In genomic region chr1:158049867-158050266, GRCh38 we compare ENCODE assay signal across 19 cellular contexts. TPM values are rescaled to one million over a fixed set of nuclear protein-coding genes. Genes with fewer than 3 reads are reported as not detected.
DNase-seq lines count a peak whose midpoint lies in the region; ATAC-seq, FAIRE-seq and TF ChIP-seq lines count a peak whose summit lies in the region.
"Had no signal": no experiment of that assay in that cellular context is flagged by ENCODE, and none has a peak within 500 bp of the region (broad histone marks: within the 10 kb centered on the region; RNA-seq: fewer than 3 reads in every experiment).

No MANE protein-coding gene starts in this region.

- no peak overlapping the region for H2BK15ac ChIP-seq in IMR-90 (ENCODE audit: low read depth, low read length)

- H3K36me3 Mint-ChIP-seq in astrocyte (ENCODE audit: low read depth, unreplicated experiment), result peaks cover 26% of the 10 kb centered on the region
- H3K36me3 Mint-ChIP-seq: CD8-positive, alpha-beta T cell had no signal

- no peak overlapping the region for H3K4me3 ChIP-seq in IMR-90 (ENCODE audit: insufficient read depth, low read depth, low read length)
- no peak overlapping the region for H3K4me3 ChIP-seq in astrocyte (ENCODE audit: insufficient read depth, low read depth, low read length)
- H3K4me3 ChIP-seq in fibroblast of pulmonary artery (replicated peaks; ENCODE audit: low read depth, low read length), result no peak overlapping the region
- H3K4me3 ChIP-seq: BLaER1, GM23338 had no signal

- peaks cover 89% of the 10 kb centered on the region for H3K79me2 ChIP-seq in astrocyte (ENCODE audit: insufficient read depth, low read length)

- peaks cover 15% of the 10 kb centered on the region for H3K4me1 ChIP-seq in IMR-90 (ENCODE audit: control insufficient read depth, insufficient read depth, low read length)
- H3K4me1 ChIP-seq in astrocyte (ENCODE audit: insufficient read depth, low read length), result peaks cover 17% of the 10 kb centered on the region

- H4K20me1 ChIP-seq in IMR-90 (ENCODE audit: insufficient read depth, low read length), result peaks cover 94% of the 10 kb centered on the region
- H4K20me1 ChIP-seq in astrocyte (ENCODE audit: insufficient read depth, low read length), result peaks cover 97% of the 10 kb centered on the region

- no peak overlapping the region for H4K5ac ChIP-seq in IMR-90 (ENCODE audit: low read depth, low read length)

- TF ChIP-seq RAD21 in IMR-90 (IDR thresholded peaks at IDR 0.05; ENCODE audit: low read length), result no peak

- H3K27me3 ChIP-seq in IMR-90 (ENCODE audit: control insufficient read depth, insufficient read depth, low read length) (no peaks in the 10 kb centered on the region), astrocyte (ENCODE audit: insufficient read depth, low read length) (no peaks in the 10 kb centered on the region)
- H3K27me3 ChIP-seq: BLaER1 had no signal

- no peak overlapping the region for H2BK20ac ChIP-seq in IMR-90 (ENCODE audit: low read depth, low read length)

- no peak overlapping the region for H2BK5ac ChIP-seq in IMR-90 (ENCODE audit: low read depth, low read length, poor library complexity, severe bottlenecking)

- no peak overlapping the region for H3K18ac ChIP-seq in IMR-90 (ENCODE audit: low read depth, low read length)

- CTCF ChIA-PET in IMR-90 (lab: Yijun Ruan, JAX), result no interaction called here

- no peaks in the 10 kb centered on the region for H3K27me3 Mint-ChIP-seq in astrocyte (ENCODE audit: low read depth, unreplicated experiment)

- H2AK9ac ChIP-seq in IMR-90 (replicated peaks; ENCODE audit: low read depth, low read length, poor library complexity), result no peak overlapping the region

- no peak overlapping the region for H3K27ac ChIP-seq in IMR-90 (ENCODE audit: insufficient read depth, low read length)
- no peak overlapping the region for H3K27ac ChIP-seq in astrocyte (ENCODE audit: low read depth, low read length)
- H3K27ac ChIP-seq: BLaER1, HL-60 had no signal

- peaks cover 68 to 93% of the 10 kb centered on the region in 2 experiments for H3K79me1 ChIP-seq in IMR-90 (ENCODE audit: low read depth in 1 of 2, low read length in 2 of 2)

- intact Hi-C loops in IMR-90 (cut with micrococcal nuclease), result no loop called here

- H3K4me1 Mint-ChIP-seq in astrocyte (ENCODE audit: low read depth, unreplicated experiment), result peaks cover 44% of the 10 kb centered on the region

- H3K9me3 ChIP-seq in IMR-90 (ENCODE audit: control insufficient read depth, insufficient read depth, low read length) (no peaks in the 10 kb centered on the region), astrocyte (ENCODE audit: insufficient read depth, low read depth, low read length) (no peaks in the 10 kb centered on the region)
- H3K9me3 ChIP-seq: BLaER1 had no signal

- POLR2A ChIA-PET in IMR-90 (lab: Charles Lee; ENCODE audit: unreplicated experiment), result no interaction called here

- DNase-seq in IMR-90 (peak; percentile 65), astrocyte (ENCODE audit: low read depth) (peak; percentile 80), fibroblast of pulmonary artery (ENCODE audit: low read depth) (peak; percentile 49), stromal cell of bone marrow (ENCODE audit: low read depth) (peak; percentile 21), SHP77 (lab: John Stamatoyannopoulos, UW) (no peak), NCI-H2196 treated with DMSO at 0.1 percent for 48 hours (lab: John Stamatoyannopoulos, UW; ENCODE audit: unreplicated experiment) (no peak), frontal cortex (ENCODE audit: low spot score in 2 of 2) (no peak)
- DNase-seq: CD8-positive, alpha-beta T cell; NCI-H1105 treated with DMSO at 0.1 percent for 48 hours; NCI-H1694 treated with DMSO at 0.1 percent for 48 hours; NCI-H2107; NCI-H446 treated with DMSO at 0.1 percent for 48 hours; NCI-H748 treated with DMSO at 0.1 percent for 48 hours; OCI-M1 had no signal

- H3K4ac ChIP-seq in IMR-90 (ENCODE audit: low read depth, low read length), result no peak overlapping the region

- FAIRE-seq in astrocyte (lab: Jason Lieb, UNC), result no peak
- no peak for FAIRE-seq in frontal cortex (lab: Jason Lieb, UNC)
- FAIRE-seq: HTR-8/SVneo had no signal

- in situ Hi-C loops in IMR-90 (cut with MboI; ENCODE audit: low sequenced_read_pairs), result no loop called here

- no peak overlapping the region for H4K91ac ChIP-seq in IMR-90 (ENCODE audit: insufficient read depth, low read depth, low read length)

- no peak overlapping the region for H4K8ac ChIP-seq in IMR-90 (ENCODE audit: low read depth in 2 of 2, low read length in 2 of 2)

- no peak overlapping the region for H2AFZ ChIP-seq in IMR-90 (replicated peaks; ENCODE audit: low read length, poor library complexity)
- H2AFZ ChIP-seq in astrocyte (ENCODE audit: low read depth, low read length), result no peak overlapping the region
- H2AFZ ChIP-seq: GM23338 had no signal

- H3K36me3 ChIP-seq in IMR-90 (ENCODE audit: control insufficient read depth, insufficient read depth, low read length) (peaks cover 10% of the 10 kb centered on the region), astrocyte (ENCODE audit: insufficient read depth, low read length) (no peaks in the 10 kb centered on the region)

- BruUV-seq in IMR-90 (replicated peaks; lab: Mats Ljungman, UMichigan), result no TSS peak

- no peaks in the 10 kb centered on the region for H3K9me3 Mint-ChIP-seq in astrocyte (ENCODE audit: unreplicated experiment)
- H3K9me3 Mint-ChIP-seq: CD8-positive, alpha-beta T cell; GM23338 had no signal

- no peak overlapping the region for H2BK120ac ChIP-seq in IMR-90 (ENCODE audit: low read depth, low read length)

- TF ChIP-seq CTCF in IMR-90 (conservative IDR thresholded peaks at IDR 0.05; ENCODE audit: low read depth, low read length) (no peak), astrocyte (IDR thresholded peaks at IDR 0.05; ENCODE audit: insufficient read depth, low read depth, low read length) (no peak), fibroblast of pulmonary artery (IDR thresholded peaks at IDR 0.05; ENCODE audit: low read length, missing control alignments) (no peak)

- H2AK5ac ChIP-seq in IMR-90 (ENCODE audit: low read depth, low read length), result no peak overlapping the region

- H3K14ac ChIP-seq in IMR-90 (replicated peaks; ENCODE audit: low read depth, low read length), result no peak overlapping the region

- H3K27ac Mint-ChIP-seq in astrocyte (ENCODE audit: unreplicated experiment), result no peak overlapping the region
- H3K27ac Mint-ChIP-seq: CD8-positive, alpha-beta T cell; GM23338 had no signal

- H3K9me1 ChIP-seq in IMR-90 (ENCODE audit: insufficient read depth, low read length), result peaks cover 60% of the 10 kb centered on the region

- ATAC-seq in IMR-90 (ENCODE audit: low read depth) (0 out of 2 replicates have a peak, but pooled peaks have one; percentile 11), GM18867 (IDR thresholded peaks at IDR 0.05; ENCODE audit: unreplicated experiment) (no peak)
- ATAC-seq: CD8-positive, alpha-beta T cell; GM23338 had no signal

- H3K56ac ChIP-seq in IMR-90 (ENCODE audit: extremely low read depth, insufficient read depth, low read length), result no peak overlapping the region

- no peak overlapping the region for H3K23ac ChIP-seq in IMR-90 (ENCODE audit: low read depth, low read length)

- TF ChIP-seq POLR2A in IMR-90 (IDR thresholded peaks at IDR 0.05; ENCODE audit: low read depth, low read length), result no peak

- no peak overlapping the region for H3K9ac ChIP-seq in IMR-90 (ENCODE audit: low read depth, low read length)
- H3K9ac ChIP-seq in astrocyte (ENCODE audit: low read length), result no peak overlapping the region
- H3K9ac ChIP-seq: BLaER1 had no signal

- no peak overlapping the region for H3K4me3 Mint-ChIP-seq in astrocyte (ENCODE audit: unreplicated experiment)
- H3K4me3 Mint-ChIP-seq: CD8-positive, alpha-beta T cell; GM23338 had no signal

- 43% methylated on average over 1 of the region's 4 CpGs; no CpG with 5 or more reads in 1 of the 2 experiments for WGBS in IMR-90 (ENCODE audit: extremely low coverage in 2 of 2, insufficient read length in 1 of 2), 2 experiments

- no peak overlapping the region for H3K4me2 ChIP-seq in IMR-90 (ENCODE audit: low read depth, low read length)
- peak overlapping the region; percentile 6 for H3K4me2 ChIP-seq in astrocyte (ENCODE audit: low read length)
- H3K4me2 ChIP-seq: BLaER1, GM23338 had no signal

- dilution Hi-C loops in IMR-90 (cut with HindIII; ENCODE audit: low sequenced_read_pairs, unreplicated experiment), result no loop called here

TF ChIP-seq in IMR-90, 13 proteins besides CTCF, POLR2A, EP300 and RAD21:
- TF ChIP-seq CEBPB (IDR thresholded peaks at IDR 0.05; ENCODE audit: low read depth, low read length) (no peak), USF2 (IDR thresholded peaks at IDR 0.05; ENCODE audit: low read depth, low read length) (no peak), BHLHE40 (IDR thresholded peaks at IDR 0.05; ENCODE audit: low read depth, low read length) (no peak), RFX5 (IDR thresholded peaks at IDR 0.05; ENCODE audit: low read depth, low read length) (no peak), CHD1 (IDR thresholded peaks at IDR 0.05; ENCODE audit: low read depth, low read length) (no peak), MAFK (IDR thresholded peaks at IDR 0.05; ENCODE audit: low read depth, low read length) (no peak), FOS (IDR thresholded peaks at IDR 0.05; ENCODE audit: low read depth, low read length) (no peak), SMC3 (IDR thresholded peaks at IDR 0.05; ENCODE audit: low read depth, low read length) (no peak)

RNA-seq across cellular contexts. Expression of gene KIRREL1, which starts 56.4 kb away (rescaled TPM):
- total RNA-seq in IMR-90 (2012; rRNA removed) (61.9 and 64.7 TPM in 2 replicates), astrocyte (195 and 231 TPM in 2 replicates), frontal cortex (13.5 TPM)
- 58.1 and 64.6 TPM in 2 replicates for polyA plus RNA-seq in IMR-90 (2012; rRNA removed)
- polyA plus RNA-seq in IMR-90 (2012; cell fraction: cytosol; rRNA removed), result 38.9 and 51.3 TPM in 2 replicates
- 85.2 and 89.7 TPM in 2 replicates for polyA plus RNA-seq in IMR-90 (2012; cell fraction: nucleus; rRNA removed; ENCODE audit: low replicate concordance)
- total RNA-seq: CD8-positive, alpha-beta T cell had no signal

Comparison
In these comparisons a context has a peak if more than half of its experiments do, and no peak if none do; other contexts are left out.
1. DNase-seq: peak in IMR-90 (single experiment), astrocyte (single experiment), fibroblast of pulmonary artery (single experiment) and stromal cell of bone marrow (single experiment); none in SHP77 (0 of 2), NCI-H2196 treated with DMSO at 0.1 percent for 48 hours (single experiment) and frontal cortex (0 of 2).